16 cellular contexts compared by ENCODE assay signal in the genomic region with DNA sequence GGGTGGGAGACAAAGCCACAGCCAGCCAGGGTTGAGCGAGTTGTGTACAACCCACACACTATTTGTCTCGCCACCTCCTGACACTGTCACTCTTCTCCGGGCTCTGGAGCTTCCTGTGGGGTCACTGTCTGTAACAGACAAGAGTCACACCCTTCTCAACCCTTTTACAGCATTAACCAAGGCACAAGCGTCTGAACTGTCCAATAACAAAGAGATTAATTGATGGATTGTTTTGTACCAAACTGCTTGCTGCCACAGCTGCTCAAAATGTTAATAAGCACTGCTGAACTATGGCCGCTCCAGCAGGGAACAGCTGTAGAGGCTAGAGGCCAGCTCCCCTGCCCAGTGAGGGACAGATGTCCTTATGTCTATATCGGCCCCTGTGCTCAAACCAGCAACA. TPM values are rescaled to one million over a fixed set of nuclear protein-coding genes. Genes with fewer than 3 reads are reported as not detected.
DNase-seq lines count a peak whose midpoint lies in the region; ATAC-seq and TF ChIP-seq lines count a peak whose summit lies in the region.
"Had no signal": no experiment of that assay in that cellular context is flagged by ENCODE, and none has a peak within 500 bp of the region (broad histone marks: within the 10 kb centered on the region; RNA-seq: fewer than 3 reads in every experiment).

No MANE protein-coding gene starts in this region.

- H3K4me3 Mint-ChIP-seq in stimulated activated naive B cell treated with anti-CD40 and anti-IgM and Interleukin-4, amounts not matched to agents 10 μg/mL and 1 μg/mL and 100 μg/mL, for 72 hours: peak overlapping the region in 1 of 2 donors; percentile 2
- H3K4me3 Mint-ChIP-seq: activated naive CD4-positive, alpha-beta T cell treated with anti-CD3 and anti-CD28 coated beads, Interleukin-2, amount 10 ng/mL, durations not matched to agents 7 days and 5 days; HFFc6; T-helper 1 cell treated with Interleukin-12 subunit alpha and Interleukin-12 subunit beta and Interleukin-4 antibody, amounts not matched to agents 30 μg/mL and 1 μg/mL, for 36 hours had no signal

- no peak for TF ChIP-seq EP300 in SK-N-SH (IDR thresholded peaks at IDR 0.05; ENCODE audit: borderline replicate concordance in 1 of 2, low read depth in 1 of 2, low read length in 1 of 2)

- H3K4me3 ChIP-seq in SK-N-SH (ENCODE audit: low read depth in 2 of 2, low read length in 1 of 2) (no peak overlapping the region), WERI-Rb-1 (ENCODE audit: low read depth, low read length) (no peak overlapping the region)
- H3K4me3 ChIP-seq: lower lobe of right lung had no signal

- H2AFZ ChIP-seq in SK-N-SH (ENCODE audit: low read depth): no peak overlapping the region

- no peaks in the 10 kb centered on the region for H3K79me2 ChIP-seq in SK-N-SH (ENCODE audit: insufficient read depth)

- no peak overlapping the region for H3K9ac ChIP-seq in SK-N-SH

- H3K4me2 ChIP-seq in SK-N-SH: no peak overlapping the region

- H3K27ac ChIP-seq in SK-N-SH (ENCODE audit: low read depth in 2 of 2, low read length in 1 of 2) (peak overlapping the region in 1 of 2 experiments; percentile 64; a peak in 2 of 4 replicates), WERI-Rb-1 (peak overlapping the region; percentile 59)
- H3K27ac ChIP-seq: lower lobe of right lung had no signal

- CTCF ChIA-PET in SK-N-SH (lab: Yijun Ruan, JAX): interaction anchor here (1.8 kb wide), 1 partner anchor 56 kb away, joined by 4 read pairs; no protein-coding TSS in a partner anchor

- 12% methylated on average over 6 of the region's 6 CpGs for WGBS in SK-N-SH (ENCODE audit: low lambda C conversion rate)

- H3K36me3 ChIP-seq in SK-N-SH (replicated peaks in 1 of 2; ENCODE audit: control insufficient read depth in 1 of 2, insufficient read depth in 2 of 2, low read length in 1 of 2): no peaks in the 10 kb centered on the region
- no peaks in the 10 kb centered on the region for H3K36me3 ChIP-seq in WERI-Rb-1
- H3K36me3 ChIP-seq: lower lobe of right lung had no signal

- POLR2A ChIA-PET in SK-N-SH (lab: Yijun Ruan, JAX): no interaction called here

- peaks cover 15 to 17% of the 10 kb centered on the region in 2 donors for H3K27me3 Mint-ChIP-seq in stimulated activated naive B cell treated with anti-CD40 and anti-IgM and Interleukin-4, amounts not matched to agents 10 μg/mL and 1 μg/mL and 100 μg/mL, for 72 hours

- peaks cover 0 to 9% of the 10 kb centered on the region in 2 experiments; a peak in 2 of 4 replicates for H3K4me1 ChIP-seq in SK-N-SH (ENCODE audit: control insufficient read depth in 1 of 2, insufficient read depth in 2 of 2, low read depth in 1 of 2, low read length in 1 of 2)

- H3K27me3 ChIP-seq in SK-N-SH (ENCODE audit: insufficient read depth) (no peaks in the 10 kb centered on the region; the same call in 1 of the 2 replicates), WERI-Rb-1 (ENCODE audit: insufficient read depth, low read depth, severe bottlenecking) (no peaks in the 10 kb centered on the region)

- no peaks in the 10 kb centered on the region for H4K20me1 ChIP-seq in SK-N-SH (ENCODE audit: insufficient read depth)

- peak; percentile 49 for DNase-seq in SK-N-SH
- DNase-seq in WERI-Rb-1: peak; percentile 67
- DNase-seq in midbrain (lab: John Stamatoyannopoulos, UW): peak; percentile 51
- DNase-seq in stimulated activated naive B cell treated with anti-CD40 and anti-IgM and Interleukin-4, amounts not matched to agents 10 μg/mL and 1 μg/mL and 100 μg/mL, for 72 hours: peak; percentile 5
- no peak for DNase-seq in NCI-H1694 (lab: John Stamatoyannopoulos, UW)
- no peak for DNase-seq in NK-92 treated with Interleukin-12 subunit alpha and Interleukin-12 subunit beta, amount 100 ng/mL, for 24 hours (lab: John Stamatoyannopoulos, UW)
- DNase-seq: activated naive CD4-positive, alpha-beta T cell treated with anti-CD3 and anti-CD28 coated beads, Interleukin-2, amount 10 ng/mL, durations not matched to agents 7 days and 5 days; effector CD8-positive, alpha-beta T cell; HFFc6; Karpas-422; lower lobe of right lung; NCI-H187; NCI-H526 had no signal

- no peaks in the 10 kb centered on the region for H3K9me3 Mint-ChIP-seq in stimulated activated naive B cell treated with anti-CD40 and anti-IgM and Interleukin-4, amounts not matched to agents 10 μg/mL and 1 μg/mL and 100 μg/mL, for 72 hours
- H3K9me3 Mint-ChIP-seq: activated naive CD4-positive, alpha-beta T cell treated with anti-CD3 and anti-CD28 coated beads, Interleukin-2, amount 10 ng/mL, durations not matched to agents 7 days and 5 days; HFFc6; T-helper 1 cell treated with Interleukin-12 subunit alpha and Interleukin-12 subunit beta and Interleukin-4 antibody, amounts not matched to agents 30 μg/mL and 1 μg/mL, for 36 hours had no signal

- no peaks in the 10 kb centered on the region for H3F3A ChIP-seq in SK-N-SH (replicated peaks; ENCODE audit: insufficient read depth)

- H3K9me2 ChIP-seq in SK-N-SH: no peaks in the 10 kb centered on the region

- ATAC-seq in SK-N-SH treated with all-trans-retinoic acid at 6 μM for 48 hours (no peak), HG03571 (IDR thresholded peaks at IDR 0.05; ENCODE audit: unreplicated experiment) (no peak)
- peak; percentile 62 to 73 for ATAC-seq in stimulated activated naive B cell treated with anti-CD40 and anti-IgM and Interleukin-4, amounts not matched to agents 10 μg/mL and 1 μg/mL and 100 μg/mL, for 72 hours (replicated peaks)
- ATAC-seq: lower lobe of right lung had no signal

- H3K9me3 ChIP-seq in SK-N-SH: no peaks in the 10 kb centered on the region
- H3K9me3 ChIP-seq in WERI-Rb-1 (ENCODE audit: severe bottlenecking): no peaks in the 10 kb centered on the region
- H3K9me3 ChIP-seq: lower lobe of right lung had no signal

- peak overlapping the region; percentile 52 for H3K27ac Mint-ChIP-seq in stimulated activated naive B cell treated with anti-CD40 and anti-IgM and Interleukin-4, amounts not matched to agents 10 μg/mL and 1 μg/mL and 100 μg/mL, for 72 hours
- H3K27ac Mint-ChIP-seq: activated naive CD4-positive, alpha-beta T cell treated with anti-CD3 and anti-CD28 coated beads, Interleukin-2, amount 10 ng/mL, durations not matched to agents 7 days and 5 days; HFFc6; T-helper 1 cell treated with Interleukin-12 subunit alpha and Interleukin-12 subunit beta and Interleukin-4 antibody, amounts not matched to agents 30 μg/mL and 1 μg/mL, for 36 hours had no signal

- H3K4me1 Mint-ChIP-seq in stimulated activated naive B cell treated with anti-CD40 and anti-IgM and Interleukin-4, amounts not matched to agents 10 μg/mL and 1 μg/mL and 100 μg/mL, for 72 hours: peaks cover 17 to 21% of the 10 kb centered on the region in 2 donors

- TF ChIP-seq RAD21 in SK-N-SH (IDR thresholded peaks at IDR 0.05; ENCODE audit: low read length): no peak

- TF ChIP-seq CTCF in SK-N-SH (IDR thresholded peaks at IDR 0.05) (no peak), WERI-Rb-1 (IDR thresholded peaks at IDR 0.05; ENCODE audit: low read depth, low read length) (no peak)

- peaks cover 0 to 4% of the 10 kb centered on the region in 2 donors for H3K36me3 Mint-ChIP-seq in stimulated activated naive B cell treated with anti-CD40 and anti-IgM and Interleukin-4, amounts not matched to agents 10 μg/mL and 1 μg/mL and 100 μg/mL, for 72 hours
- H3K36me3 Mint-ChIP-seq: activated naive CD4-positive, alpha-beta T cell treated with anti-CD3 and anti-CD28 coated beads, Interleukin-2, amount 10 ng/mL, durations not matched to agents 7 days and 5 days had no signal

TF ChIP-seq in SK-N-SH, 30 proteins besides CTCF, POLR2A, EP300 and RAD21 (continues in another document):
- TF ChIP-seq, protein P1, sequence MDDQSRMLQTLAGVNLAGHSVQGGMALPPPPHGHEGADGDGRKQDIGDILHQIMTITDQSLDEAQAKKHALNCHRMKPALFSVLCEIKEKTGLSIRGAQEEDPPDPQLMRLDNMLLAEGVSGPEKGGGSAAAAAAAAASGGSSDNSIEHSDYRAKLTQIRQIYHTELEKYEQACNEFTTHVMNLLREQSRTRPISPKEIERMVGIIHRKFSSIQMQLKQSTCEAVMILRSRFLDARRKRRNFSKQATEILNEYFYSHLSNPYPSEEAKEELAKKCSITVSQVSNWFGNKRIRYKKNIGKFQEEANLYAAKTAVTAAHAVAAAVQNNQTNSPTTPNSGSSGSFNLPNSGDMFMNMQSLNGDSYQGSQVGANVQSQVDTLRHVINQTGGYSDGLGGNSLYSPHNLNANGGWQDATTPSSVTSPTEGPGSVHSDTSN (IDR thresholded peaks at IDR 0.05): no peak
- TF ChIP-seq TEAD4 (IDR thresholded peaks at IDR 0.05; ENCODE audit: borderline replicate concordance, insufficient read depth) (no peak), POLR2AphosphoS5 (IDR thresholded peaks at IDR 0.05; ENCODE audit: low read depth, low read length) (no peak), RFX5 (IDR thresholded peaks at IDR 0.05; ENCODE audit: low read length) (no peak), RCOR1 (IDR thresholded peaks at IDR 0.05; ENCODE audit: low read length) (no peak)

TF ChIP-seq in SK-N-SH treated with all-trans-retinoic acid at 6 μM for 48 hours, 23 proteins besides CTCF, POLR2A, EP300 and RAD21 (continues in another document):
- TF ChIP-seq ZNF565 (CRISPR knock-in tag; conservative IDR thresholded peaks at IDR 0.05; ENCODE audit: low read depth): no peak
- TF ChIP-seq TOX (CRISPR knock-in tag; IDR thresholded peaks at IDR 0.05; ENCODE audit: borderline replicate concordance): no peak
- TF ChIP-seq CSDC2 (CRISPR knock-in tag; IDR thresholded peaks at IDR 0.05): no peak
- no peak for TF ChIP-seq SNAI2 (CRISPR knock-in tag; IDR thresholded peaks at IDR 0.05)
- TF ChIP-seq ISL1 (CRISPR knock-in tag; IDR thresholded peaks at IDR 0.05): no peak
- TF ChIP-seq BACH2 (CRISPR knock-in tag; IDR thresholded peaks at IDR 0.05; ENCODE audit: borderline replicate concordance): no peak
- no peak for TF ChIP-seq ZFP3 (CRISPR knock-in tag; IDR thresholded peaks at IDR 0.05)
- TF ChIP-seq RARB (CRISPR knock-in tag; IDR thresholded peaks at IDR 0.05): no peak
- TF ChIP-seq, protein P2, sequence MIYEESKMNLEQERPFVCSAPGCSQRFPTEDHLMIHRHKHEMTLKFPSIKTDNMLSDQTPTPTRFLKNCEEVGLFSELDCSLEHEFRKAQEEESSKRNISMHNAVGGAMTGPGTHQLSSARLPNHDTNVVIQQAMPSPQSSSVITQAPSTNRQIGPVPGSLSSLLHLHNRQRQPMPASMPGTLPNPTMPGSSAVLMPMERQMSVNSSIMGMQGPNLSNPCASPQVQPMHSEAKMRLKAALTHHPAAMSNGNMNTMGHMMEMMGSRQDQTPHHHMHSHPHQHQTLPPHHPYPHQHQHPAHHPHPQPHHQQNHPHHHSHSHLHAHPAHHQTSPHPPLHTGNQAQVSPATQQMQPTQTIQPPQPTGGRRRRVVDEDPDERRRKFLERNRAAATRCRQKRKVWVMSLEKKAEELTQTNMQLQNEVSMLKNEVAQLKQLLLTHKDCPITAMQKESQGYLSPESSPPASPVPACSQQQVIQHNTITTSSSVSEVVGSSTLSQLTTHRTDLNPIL (CRISPR knock-in tag; IDR thresholded peaks at IDR 0.05; ENCODE audit: low read depth): no peak

RNA-seq across cellular contexts. Expression of a gene that starts 25.2 kb away (rescaled TPM):
- polyA plus RNA-seq in SK-N-SH (2012; rRNA removed): 0.33 and 0.42 TPM in 2 replicates
- 0.33 and 0.52 TPM in 2 replicates for polyA plus RNA-seq in SK-N-SH (2012; cell fraction: cytosol; rRNA removed)
- 0.38 and 0.74 TPM in 2 replicates for polyA plus RNA-seq in SK-N-SH (2012; cell fraction: nucleus; rRNA removed)

RNA-seq across cellular contexts. Expression of a gene that starts 33.5 kb away (rescaled TPM):
- 7.2 and 9.6 TPM in 2 replicates for polyA plus RNA-seq in SK-N-SH (2012; rRNA removed)
- 9.4 and 9.7 TPM in 2 replicates for polyA plus RNA-seq in SK-N-SH (2012; cell fraction: cytosol; rRNA removed)
- 8.3 and 16.2 TPM in 2 replicates for polyA plus RNA-seq in SK-N-SH (2012; cell fraction: nucleus; rRNA removed)

Comparison
In these comparisons a context has a peak if more than half of its experiments do, and no peak if none do; other contexts are left out.
1. DNase-seq: peak in SK-N-SH (single experiment), WERI-Rb-1 (single experiment), midbrain (single experiment) and stimulated activated naive B cell treated with anti-CD40 and anti-IgM and Interleukin-4, amounts not matched to agents 10 μg/mL and 1 μg/mL and 100 μg/mL, for 72 hours (single experiment); none in NCI-H1694 (single experiment) and NK-92 treated with Interleukin-12 subunit alpha and Interleukin-12 subunit beta, amount 100 ng/mL, for 24 hours (single experiment).
2. ATAC-seq: peak in stimulated activated naive B cell treated with anti-CD40 and anti-IgM and Interleukin-4, amounts not matched to agents 10 μg/mL and 1 μg/mL and 100 μg/mL, for 72 hours (2 of 2); none in SK-N-SH treated with all-trans-retinoic acid at 6 μM for 48 hours (single experiment) and HG03571 (single experiment).